ENCODE assay signal across 16 cellular contexts in the genomic region with DNA sequence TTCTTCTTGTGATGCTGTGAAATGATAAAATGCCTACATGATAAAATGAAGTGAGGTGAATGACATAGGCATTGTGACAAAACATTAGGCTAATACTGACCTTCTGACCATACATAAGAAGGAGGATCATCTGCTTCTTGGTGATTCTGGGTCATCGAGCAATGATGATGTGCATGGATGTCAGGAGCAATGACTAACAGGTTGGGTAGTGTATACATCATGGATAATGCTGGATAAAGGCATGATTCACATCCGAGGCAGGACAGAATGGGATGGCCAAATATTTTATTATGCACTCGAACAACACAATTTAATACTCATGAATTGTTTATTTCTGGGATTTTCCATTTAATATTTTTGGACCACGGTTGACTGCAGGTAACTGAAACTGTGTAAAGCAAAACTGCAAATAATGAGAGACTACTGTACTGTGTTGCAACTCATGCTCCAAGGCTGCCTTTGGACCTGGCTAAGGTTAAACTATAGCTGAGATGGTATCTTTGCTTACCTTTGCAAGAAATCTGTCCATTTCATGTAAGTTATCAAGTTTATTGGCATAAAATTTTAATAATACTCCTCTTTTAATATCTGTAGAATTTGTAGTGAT. TPM values are rescaled to one million over a fixed set of nuclear protein-coding genes. Genes with fewer than 3 reads are reported as not detected.
"Had no signal": no experiment of that assay in that cellular context is flagged by ENCODE, and none has a peak within 500 bp of the region (broad histone marks: within the 10 kb centered on the region; RNA-seq: fewer than 3 reads in every experiment).

No MANE protein-coding gene starts in this region.

- H2AFZ ChIP-seq: parathyroid adenoma had no signal

- H3K27ac ChIP-seq: cardiac muscle cell, esophagus squamous epithelium, gastroesophageal sphincter, parathyroid adenoma, skin epidermis, stomach, uterus, VCaP had no signal

- DNase-seq: activated CD4-positive, alpha-beta memory T cell treated with anti-CD3 and anti-CD28 coated beads for 36 hours; activated gamma-delta T cell; activated T-cell treated with anti-CD3 and anti-CD28 coated beads, Interleukin-2, amount 50 U/mL, for 48 hours; anterior cingulate cortex; esophagus squamous epithelium; midbrain; naive thymus-derived CD4-positive, alpha-beta T cell; retina; stomach; uterus had no signal

- FAIRE-seq: endometrium had no signal

- H3K9me3 ChIP-seq: esophagus squamous epithelium, gastroesophageal sphincter, stomach, uterus had no signal

- H3K79me2 ChIP-seq: parathyroid adenoma had no signal

- H3K27me3 ChIP-seq: cardiac muscle cell, esophagus squamous epithelium, gastroesophageal sphincter, stomach, uterus had no signal

- H3K9ac ChIP-seq: parathyroid adenoma had no signal

- ATAC-seq: gastroesophageal sphincter; naive thymus-derived CD4-positive, alpha-beta T cell had no signal

- H3K4me1 ChIP-seq: esophagus squamous epithelium, gastroesophageal sphincter, parathyroid adenoma, uterus had no signal

- H3K4me3 ChIP-seq: cardiac muscle cell, esophagus squamous epithelium, gastroesophageal sphincter, skin epidermis, stomach, uterus had no signal

- H3K36me3 ChIP-seq: cardiac muscle cell, esophagus squamous epithelium, gastroesophageal sphincter, stomach, uterus had no signal

RNA-seq across cellular contexts. Expression of gene SLC25A21, which starts 7.6 kb away (rescaled TPM):
- total RNA-seq: activated CD4-positive, alpha-beta memory T cell treated with anti-CD3 and anti-CD28 coated beads for 36 hours; naive thymus-derived CD4-positive, alpha-beta T cell had no signal
- polyA plus RNA-seq: naive thymus-derived CD4-positive, alpha-beta T cell had no signal

RNA-seq across cellular contexts. Expression of gene MIPOL1, which starts 17.7 kb away (rescaled TPM):
- polyA plus RNA-seq: naive thymus-derived CD4-positive, alpha-beta T cell had no signal
